In genomic region chr14:52272375-52272774, GRCh38 we compare ENCODE assay signal across 8 cellular contexts.
DNase-seq lines count a peak whose midpoint lies in the region; TF ChIP-seq lines count a peak whose summit lies in the region.

No MANE protein-coding gene starts in this region.

- TF ChIP-seq CTCF in GM12872 (IDR thresholded peaks at IDR 0.05; ENCODE audit: insufficient read depth, low read depth, low read length) (peak; percentile 51), OCI-LY3 (IDR thresholded peaks at IDR 0.05; ENCODE audit: low read depth, low read length) (peak; percentile 69)

- no peaks in the 10 kb centered on the region for H3K9me3 ChIP-seq in OCI-LY3 (ENCODE audit: insufficient read depth, low read length)

- peaks cover 28% of the 10 kb centered on the region; the same call in 1 of the 2 replicates for H4K20me1 ChIP-seq in OCI-LY3 (ENCODE audit: insufficient read depth, low read length)

- H2AFZ ChIP-seq in OCI-LY3 (ENCODE audit: low read depth, low read length), result no peak overlapping the region

- no peak overlapping the region for H3K27ac ChIP-seq in OCI-LY3 (ENCODE audit: low read length)

- no peaks in the 10 kb centered on the region for H3K27me3 ChIP-seq in OCI-LY3 (ENCODE audit: low read depth, low read length)

- H3K36me3 ChIP-seq in OCI-LY3 (replicated peaks; ENCODE audit: low read depth, low read length), result peaks cover 23% of the 10 kb centered on the region

- H3K4me1 ChIP-seq in OCI-LY3 (ENCODE audit: low read length), result peaks cover 23% of the 10 kb centered on the region

- 0 out of 2 replicates have a peak overlapping the region, but pooled peaks have one; percentile 84 for H3K4me2 ChIP-seq in OCI-LY3 (ENCODE audit: low read length)

- DNase-seq in ACHN, result peak; percentile 35
- peak; percentile 50 for DNase-seq in fibroblast of gingiva (ENCODE audit: low read depth)
- DNase-seq in GF-D8 (lab: John Stamatoyannopoulos, UW), result no peak
- no peak for DNase-seq in anterior cingulate cortex (lab: John Stamatoyannopoulos, UW)
- no peak for DNase-seq in NCI-H1105 treated with DMSO at 0.1 percent for 48 hours (lab: John Stamatoyannopoulos, UW)
- no peak for DNase-seq in superior temporal gyrus (ENCODE audit: extremely low spot score)

- H3K9ac ChIP-seq in OCI-LY3 (ENCODE audit: low read length), result 0 out of 2 replicates have a peak overlapping the region, but pooled peaks have one; percentile 3

- in situ Hi-C loops in ACHN (cut with HindIII; ENCODE audit: low pct_ligation_motif_present, low pct_unique_long_range_greater_than_20kb, low sequenced_read_pairs), result no loop called here

- H3K4me3 ChIP-seq in OCI-LY3 (ENCODE audit: low read length), result no peak overlapping the region

- peaks cover 71% of the 10 kb centered on the region for H3K79me2 ChIP-seq in OCI-LY3 (ENCODE audit: low read length)

Comparison
In these comparisons a context has a peak if more than half of its experiments do, and no peak if none do; other contexts are left out.
1. DNase-seq: peak in ACHN (single experiment) and fibroblast of gingiva (single experiment); none in GF-D8 (single experiment), anterior cingulate cortex (0 of 58), NCI-H1105 treated with DMSO at 0.1 percent for 48 hours (single experiment) and superior temporal gyrus (single experiment).